In genomic region chr10:80596391-80597257, GRCh38 we compare ENCODE assay signal across 8 cellular contexts. TPM values are rescaled to one million over a fixed set of nuclear protein-coding genes. Genes with fewer than 3 reads are reported as not detected.
A peak's percentile ranks its signal among the peaks of the same experiment; 100 is the strongest.
DNase-seq lines count a peak whose midpoint lies in the region; ATAC-seq and TF ChIP-seq lines count a peak whose summit lies in the region.

No MANE protein-coding gene starts in this region.

- peak; percentile 31 to 64 for TF ChIP-seq CTCF in right atrium auricular region (IDR thresholded peaks at IDR 0.05)

- ATAC-seq in GM18861 (IDR thresholded peaks at IDR 0.05; ENCODE audit: unreplicated experiment), result no peak

- no peaks in the 10 kb centered on the region for H3K36me3 ChIP-seq in H7 (replicated peaks; ENCODE audit: control insufficient read depth, insufficient read depth, low read length)
- no peaks in the 10 kb centered on the region for H3K36me3 ChIP-seq in right atrium auricular region

- no peaks in the 10 kb centered on the region for H3K9me3 ChIP-seq in right atrium auricular region

- H3K4me3 ChIP-seq in H7 (ENCODE audit: insufficient read depth, low read depth, low read length) (no peak overlapping the region), right atrium auricular region (no peak overlapping the region)

- DNase-seq in Daoy (ENCODE audit: low read depth), result peak; percentile 43
- DNase-seq in H7, result peak; percentile 72
- peak; percentile 7 for DNase-seq in NCI-H526 treated with DMSO at 0.1 percent for 48 hours (lab: John Stamatoyannopoulos, UW)
- peak; percentile 32 to 42 for DNase-seq in activated T-cell treated with anti-CD3 and anti-CD28 coated beads, Interleukin-2, amount 50 U/mL, for 48 hours
- no peak for DNase-seq in right atrium auricular region (ENCODE audit: low spot score)
- DNase-seq in stimulated activated CD4-positive, alpha-beta T cell treated with anti-CD3 and anti-CD28 coated beads, Interleukin-2, amount 100 ng/mL, for 24 hours, result peak; percentile 24 to 40
- no peak for DNase-seq in hippocampal formation (lab: John Stamatoyannopoulos, UW)

- no peaks in the 10 kb centered on the region for H3K27me3 ChIP-seq in H7 (ENCODE audit: control insufficient read depth, insufficient read depth, low read length)
- H3K27me3 ChIP-seq in right atrium auricular region, result no peaks in the 10 kb centered on the region

- H3K27ac ChIP-seq in right atrium auricular region, result no peak overlapping the region

- no peaks in the 10 kb centered on the region for H3K4me1 ChIP-seq in right atrium auricular region

RNA-seq across cellular contexts. Expression of gene SH2D4B, which starts 58.9 kb away (rescaled TPM):
- total RNA-seq in Daoy (2014; rRNA removed; shearing (Covaris generic)), result 0.06 TPM in 1 of 2 replicates, not detected in the other
- not detected in 2 replicates for total RNA-seq in H7 (2014; rRNA removed; shearing (Covaris generic))
- under 1 TPM in 1 of 2 donors, not detected in 1; 0.12 TPM for total RNA-seq in right atrium auricular region

Comparison
In these comparisons a context has a peak if more than half of its experiments do, and no peak if none do; other contexts are left out.
1. DNase-seq: peak in Daoy (single experiment), H7 (single experiment), NCI-H526 treated with DMSO at 0.1 percent for 48 hours (single experiment), activated T-cell treated with anti-CD3 and anti-CD28 coated beads, Interleukin-2, amount 50 U/mL, for 48 hours (2 of 2) and stimulated activated CD4-positive, alpha-beta T cell treated with anti-CD3 and anti-CD28 coated beads, Interleukin-2, amount 100 ng/mL, for 24 hours (2 of 2); none in right atrium auricular region (single experiment) and hippocampal formation (0 of 2).